Comparison of ENCODE assay signal across 8 cellular contexts in genomic region chr10:30433779-30434272, GRCh38. TPM values are rescaled to one million over a fixed set of nuclear protein-coding genes. Genes with fewer than 3 reads are reported as not detected.
DNase-seq lines count a peak whose midpoint lies in the region; ATAC-seq and TF ChIP-seq lines count a peak whose summit lies in the region.

Gene MAP3K8, plus strand, starts transcription at chr10:30434184. Its CDS starts 4,755 bp downstream, at chr10:30438939.

- H3K4me3 Mint-ChIP-seq in WTC11 (peak within 1 kb of the TSS; percentile 90), immature natural killer cell (peak within 1 kb of the TSS; percentile 92 to 99 (median 95))

- H3K4me3 ChIP-seq in mammary epithelial cell (replicated peaks in 1 of 3; ENCODE audit: insufficient read depth in 1 of 3, low read depth in 2 of 3, low read length in 3 of 3) (peak within 1 kb of the TSS; percentile 68 to 84 (median 79)), spleen (peak within 1 kb of the TSS; percentile 78 to 100 (median 98))

- intact Hi-C loops in mammary epithelial cell (cut with micrococcal nuclease), result loop anchor here (1.0 to 5.0 kb wide), 2 partner anchors 58 to 100 kb away; no protein-coding TSS in a partner anchor
- intact Hi-C loops in spleen (cut with DNase I; ENCODE audit: low total_unique reads), result loop anchor here (10.0 kb wide), 1 partner anchor 91 kb away; no protein-coding TSS in a partner anchor

- H3K36me3 ChIP-seq in mammary epithelial cell (ENCODE audit: insufficient read depth, low read length), result no peaks in the 10 kb centered on the region
- H3K36me3 ChIP-seq in spleen, result peaks cover 0 to 22% (median 2%) of the 10 kb centered on the region in 6 donors

- H3K4me1 Mint-ChIP-seq in WTC11, result peaks cover 58% of the 10 kb centered on the region
- peaks cover 44 to 49% of the 10 kb centered on the region in 2 donors for H3K4me1 Mint-ChIP-seq in immature natural killer cell

- CTCF ChIA-PET in WTC11 (lab: Charles Lee), result interaction anchor here (0.7 to 2.0 kb wide), 10 partner anchors 10 to 206 kb away, joined by 3 to 8 read pairs (median 4); no protein-coding TSS in a partner anchor
- CTCF ChIA-PET in mammary epithelial cell (lab: Charles Lee; ENCODE audit: low non-redundant PET), result interaction anchor here (0.5 kb wide), 1 partner anchor 157 kb away, joined by 4 read pairs; no protein-coding TSS in a partner anchor

- in situ Hi-C loops in mammary epithelial cell (cut with MboI; ENCODE audit: low sequenced_read_pairs in 2 of 2), result no loop called here

- peaks cover 20% of the 10 kb centered on the region for H3K4me1 ChIP-seq in mammary epithelial cell (ENCODE audit: insufficient read depth, low read length)
- H3K4me1 ChIP-seq in spleen, result peaks cover 28 to 81% (median 63%) of the 10 kb centered on the region in 6 donors

- WGBS in mammary epithelial cell (ENCODE audit: low coverage, missing lambda C conversion rate), result 0% methylated on average over 7 of the region's 53 CpGs
- WGBS in spleen, 5 donors, result 0 to 1% (median 0%) methylated on average over 7 to 53 of the region's 53 CpGs

- peaks cover 29% of the 10 kb centered on the region for H3K27me3 Mint-ChIP-seq in WTC11 (ENCODE audit: low read depth)
- H3K27me3 Mint-ChIP-seq in immature natural killer cell (ENCODE audit: low read depth in 3 of 3), result peaks cover 20 to 40% (median 23%) of the 10 kb centered on the region in 3 donors

- H3K9me3 ChIP-seq in mammary epithelial cell (replicated peaks; ENCODE audit: insufficient read depth, low read length) (no peaks in the 10 kb centered on the region), spleen (no peaks in the 10 kb centered on the region)

- ATAC-seq in HG02642 (IDR thresholded peaks at IDR 0.05; ENCODE audit: poor library complexity, unreplicated experiment) (peak; percentile 72), WTC11 (peak; percentile 73)

- H3K9me3 Mint-ChIP-seq in WTC11 (no peaks in the 10 kb centered on the region), immature natural killer cell (no peaks in the 10 kb centered on the region)

- no TSS peak for BruUV-seq in mammary epithelial cell (replicated peaks; lab: Mats Ljungman, UMichigan)

- H3K27me3 ChIP-seq in mammary epithelial cell (ENCODE audit: insufficient read depth, low read length) (no peaks in the 10 kb centered on the region), spleen (replicated peaks in 1 of 7) (no peaks in the 10 kb centered on the region)

- dilution Hi-C loops in mammary epithelial cell (cut with HindIII; ENCODE audit: low sequenced_read_pairs), result loop anchor here (5.0 kb wide), 2 partner anchors 33 to 103 kb away; no protein-coding TSS in a partner anchor

- POLR2A ChIA-PET in WTC11 (lab: Charles Lee), result interaction anchor here (0.9 to 3.1 kb wide), 4 partner anchors 10 to 94 kb away, joined by 3 to 19 read pairs (median 4); no protein-coding TSS in a partner anchor

- H3K4me2 ChIP-seq in mammary epithelial cell (ENCODE audit: insufficient read depth, low read depth, low read length), result peak within 1 kb of the TSS; percentile 84

- H3K36me3 Mint-ChIP-seq in WTC11, result peaks cover 3% of the 10 kb centered on the region
- H3K36me3 Mint-ChIP-seq in immature natural killer cell, result peaks cover 5 to 16% (median 7%) of the 10 kb centered on the region in 3 donors

- H3K27ac Mint-ChIP-seq in WTC11, result peak within 1 kb of the TSS; percentile 96
- peak within 1 kb of the TSS; percentile 89 to 98 (median 96) for H3K27ac Mint-ChIP-seq in immature natural killer cell

- TF ChIP-seq CTCF in WTC11 (IDR thresholded peaks at IDR 0.05), result no peak
- no peak for TF ChIP-seq CTCF in mammary epithelial cell (conservative IDR thresholded peaks at IDR 0.05 in 1 of 2, IDR thresholded peaks at IDR 0.05 in 1 of 2; ENCODE audit: extremely low read depth in 1 of 2, insufficient read depth in 1 of 2, low read depth in 1 of 2, low read length in 2 of 2)
- peak in 2 of 11 experiments; percentile 14 to 17 for TF ChIP-seq CTCF in spleen (IDR thresholded peaks at IDR 0.05 in 8 of 11, conservative IDR thresholded peaks at IDR 0.05 in 3 of 11)

- peak within 1 kb of the TSS; percentile 72 for H3K9ac ChIP-seq in mammary epithelial cell (ENCODE audit: insufficient read depth, low read length)

- peak; percentile 24 to 80 (median 36) for TF ChIP-seq POLR2A in spleen (IDR thresholded peaks at IDR 0.05)

- no peaks in the 10 kb centered on the region for H4K20me1 ChIP-seq in mammary epithelial cell (ENCODE audit: insufficient read depth, low read length)

- DNase-seq in NCI-H1092 treated with DMSO at 0.1 percent for 48 hours (lab: John Stamatoyannopoulos, UW) (peak; percentile 21), NCI-H1092 (lab: John Stamatoyannopoulos, UW) (no peak), NCI-H146 (lab: John Stamatoyannopoulos, UW) (peak; percentile 47), WTC11 (ENCODE audit: low spot score) (peak; percentile 87), mammary epithelial cell (peak; percentile 82), immature natural killer cell (peak; percentile 89 to 91 (median 89)), spleen (peak; percentile 98)

- peak within 1 kb of the TSS; percentile 38 for H3K27ac ChIP-seq in mammary epithelial cell (ENCODE audit: insufficient read depth, low read depth, low read length)
- H3K27ac ChIP-seq in spleen, result peak within 1 kb of the TSS; percentile 94 to 100 (median 100)

- no peaks in the 10 kb centered on the region for H3K79me2 ChIP-seq in mammary epithelial cell (ENCODE audit: insufficient read depth, low read length)

- H2AFZ ChIP-seq in mammary epithelial cell (ENCODE audit: low read depth, low read length), result peak within 1 kb of the TSS; percentile 94

TF ChIP-seq in WTC11, 78 proteins besides CTCF, POLR2A, EP300 and RAD21 (continues in another document):
- TF ChIP-seq ZBTB21 (CRISPR knock-in tag; IDR thresholded peaks at IDR 0.05; ENCODE audit: borderline replicate concordance) (0 out of 2 replicates have a peak, but pooled peaks have one; percentile 61), GABPB1 (CRISPR knock-in tag; IDR thresholded peaks at IDR 0.05) (peak; percentile 41; the same call in 1 of the 2 replicates), IRF2 (CRISPR knock-in tag; IDR thresholded peaks at IDR 0.05; ENCODE audit: borderline replicate concordance, low read depth) (no peak), ZNF263 (CRISPR knock-in tag; IDR thresholded peaks at IDR 0.05; ENCODE audit: low read depth) (peak; percentile 97), ESRRA (CRISPR knock-in tag; IDR thresholded peaks at IDR 0.05; ENCODE audit: borderline replicate concordance) (no peak), FOXP1 (CRISPR knock-in tag; IDR thresholded peaks at IDR 0.05; ENCODE audit: borderline replicate concordance) (0 out of 2 replicates have a peak, but pooled peaks have one; percentile 31), SMAD4 (CRISPR knock-in tag; IDR thresholded peaks at IDR 0.05) (no peak), GTF2I (CRISPR knock-in tag; conservative IDR thresholded peaks at IDR 0.05) (no peak), KAT7 (CRISPR knock-in tag; IDR thresholded peaks at IDR 0.05; ENCODE audit: borderline replicate concordance) (peak; percentile 61), TEAD1 (CRISPR knock-in tag; IDR thresholded peaks at IDR 0.05) (no peak; the same call in 1 of the 2 replicates), ZNF281 (CRISPR knock-in tag; IDR thresholded peaks at IDR 0.05) (no peak)
- TF ChIP-seq, protein P1, sequence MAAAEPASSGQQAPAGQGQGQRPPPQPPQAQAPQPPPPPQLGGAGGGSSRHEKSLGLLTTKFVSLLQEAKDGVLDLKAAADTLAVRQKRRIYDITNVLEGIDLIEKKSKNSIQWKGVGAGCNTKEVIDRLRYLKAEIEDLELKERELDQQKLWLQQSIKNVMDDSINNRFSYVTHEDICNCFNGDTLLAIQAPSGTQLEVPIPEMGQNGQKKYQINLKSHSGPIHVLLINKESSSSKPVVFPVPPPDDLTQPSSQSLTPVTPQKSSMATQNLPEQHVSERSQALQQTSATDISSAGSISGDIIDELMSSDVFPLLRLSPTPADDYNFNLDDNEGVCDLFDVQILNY (CRISPR knock-in tag; IDR thresholded peaks at IDR 0.05), result peak; percentile 53; the same call in 1 of the 2 replicates
- TF ChIP-seq, protein P2, sequence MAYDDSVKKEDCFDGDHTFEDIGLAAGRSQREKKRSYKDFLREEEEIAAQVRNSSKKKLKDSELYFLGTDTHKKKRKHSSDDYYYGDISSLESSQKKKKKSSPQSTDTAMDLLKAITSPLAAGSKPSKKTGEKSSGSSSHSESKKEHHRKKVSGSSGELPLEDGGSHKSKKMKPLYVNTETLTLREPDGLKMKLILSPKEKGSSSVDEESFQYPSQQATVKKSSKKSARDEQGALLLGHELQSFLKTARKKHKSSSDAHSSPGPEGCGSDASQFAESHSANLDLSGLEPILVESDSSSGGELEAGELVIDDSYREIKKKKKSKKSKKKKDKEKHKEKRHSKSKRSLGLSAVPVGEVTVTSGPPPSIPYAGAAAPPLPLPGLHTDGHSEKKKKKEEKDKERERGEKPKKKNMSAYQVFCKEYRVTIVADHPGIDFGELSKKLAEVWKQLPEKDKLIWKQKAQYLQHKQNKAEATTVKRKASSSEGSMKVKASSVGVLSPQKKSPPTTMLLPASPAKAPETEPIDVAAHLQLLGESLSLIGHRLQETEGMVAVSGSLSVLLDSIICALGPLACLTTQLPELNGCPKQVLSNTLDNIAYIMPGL (CRISPR knock-in tag; IDR thresholded peaks at IDR 0.05), result peak; percentile 74; the same call in 1 of the 2 replicates

RNA-seq across cellular contexts. Expression of gene MAP3K8, which starts in this region (rescaled TPM):
- total RNA-seq in WTC11 (2021) (9.8 to 13.8 TPM (median 11.8 TPM) in 3 replicates), mammary epithelial cell (1 to 10 TPM; 1.2 to 3.8 TPM), spleen (10 to 100 TPM; 36.2 to 84.3 (median 61.8) TPM)
- polyA plus RNA-seq in mammary epithelial cell (0.90 TPM), immature natural killer cell (100 to 1,000 TPM in 2 of 3 donors, 10 to 100 TPM in 1; 62.9 to 154 (median 151) TPM), spleen (10 to 100 TPM; 24.8 to 38.1 (median 28.5) TPM)
- polyA minus RNA-seq in mammary epithelial cell, result not detected

Comparison
In these comparisons a context has a peak if more than half of its experiments do, and no peak if none do; other contexts are left out.
1. RNA of gene MAP3K8 (polyA plus RNA-seq): 62.9 to 154 TPM in immature natural killer cell and 24.8 to 38.1 TPM in spleen; 0.90 TPM in mammary epithelial cell (single experiment); every median in the first group is over 10 times any median in the second.